16 cellular contexts compared by ENCODE assay signal in the genomic region with DNA sequence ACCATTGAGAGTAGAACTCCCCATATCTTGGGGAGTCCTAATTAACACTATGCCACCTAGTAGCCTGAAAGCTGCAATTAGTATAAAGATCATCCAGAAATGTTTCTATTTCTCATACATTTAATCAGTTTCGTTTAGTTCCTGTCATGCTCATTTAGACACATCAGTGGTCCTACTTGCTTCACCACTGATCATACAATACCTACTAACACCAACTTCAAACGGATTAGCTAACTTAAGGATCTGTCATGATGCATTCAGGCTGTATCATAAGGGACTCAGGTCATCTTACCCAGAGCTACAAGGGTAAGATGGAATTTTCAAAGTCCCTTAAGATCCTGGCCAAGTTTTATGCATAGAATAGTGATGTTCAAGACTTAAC. TPM values are rescaled to one million over a fixed set of nuclear protein-coding genes. Genes with fewer than 3 reads are reported as not detected.
A peak's percentile ranks its signal among the peaks of the same experiment; 100 is the strongest.
DNase-seq lines count a peak whose midpoint lies in the region; ATAC-seq and TF ChIP-seq lines count a peak whose summit lies in the region.
"Had no signal": no experiment of that assay in that cellular context is flagged by ENCODE, and none has a peak within 500 bp of the region (broad histone marks: within the 10 kb centered on the region; RNA-seq: fewer than 3 reads in every experiment).

No MANE protein-coding gene starts in this region.

- ATAC-seq in activated T-cell treated with anti-CD3 and anti-CD28 coated beads, Interleukin-2, amount 50 U/mL, for 4 hours = peak; percentile 4 to 11
- no peak for ATAC-seq in activated naive CD8-positive, alpha-beta T cell treated with anti-CD3 and anti-CD28 coated beads, Interleukin-2, amount 10 ng/mL, durations not matched to agents 7 days and 5 days (ENCODE audit: low read depth)
- ATAC-seq in GM19023 (IDR thresholded peaks at IDR 0.05; ENCODE audit: unreplicated experiment) = no peak
- ATAC-seq in heart left ventricle = no peak
- ATAC-seq: gastrocnemius medialis, PC-3 had no signal

- POLR2A ChIA-PET in activated naive CD8-positive, alpha-beta T cell treated with anti-CD3 and anti-CD28 coated beads, Interleukin-2, amount 10 ng/mL, durations not matched to agents 7 days and 5 days (lab: Charles Lee) = interaction anchor here (1.5 kb wide), 1 partner anchor 10 kb away, joined by 8 read pairs; no protein-coding TSS in a partner anchor

- peaks cover 66% of the 10 kb centered on the region for H3K4me1 Mint-ChIP-seq in activated T-cell treated with anti-CD3 and anti-CD28 coated beads, Interleukin-2, amount 50 U/mL, for 4 hours (ENCODE audit: low read depth)
- peaks cover 60% of the 10 kb centered on the region for H3K4me1 Mint-ChIP-seq in activated naive CD8-positive, alpha-beta T cell treated with anti-CD3 and anti-CD28 coated beads, Interleukin-2, amount 10 ng/mL, durations not matched to agents 7 days and 5 days
- peaks cover 32% of the 10 kb centered on the region for H3K4me1 Mint-ChIP-seq in progenitor cell of endocrine pancreas (ENCODE audit: low read depth)

- peaks cover 56% of the 10 kb centered on the region for H3K4me1 ChIP-seq in Karpas-422 (ENCODE audit: low read length)
- H3K4me1 ChIP-seq in heart left ventricle = peaks cover 0 to 70% (median 32%) of the 10 kb centered on the region in 12 donors

- intact Hi-C loops in heart left ventricle (cut with DNase I) = loop anchor here in 8 of 10 donors (1.0 to 10.0 kb wide), 7 partner anchors 14 to 427 kb away; partner anchors contain the start of gene HNRNPLL (in 2 of the 8)

- no peak overlapping the region for H3K4me3 Mint-ChIP-seq in activated T-cell treated with anti-CD3 and anti-CD28 coated beads, Interleukin-2, amount 50 U/mL, for 4 hours
- no peak overlapping the region for H3K4me3 Mint-ChIP-seq in activated naive CD8-positive, alpha-beta T cell treated with anti-CD3 and anti-CD28 coated beads, Interleukin-2, amount 10 ng/mL, durations not matched to agents 7 days and 5 days
- H3K4me3 Mint-ChIP-seq in progenitor cell of endocrine pancreas (ENCODE audit: low read depth) = no peak overlapping the region
- H3K4me3 Mint-ChIP-seq: H9 had no signal

- H3K9me2 ChIP-seq in Karpas-422 (replicated peaks; ENCODE audit: insufficient read depth, low read length) = no peaks in the 10 kb centered on the region

- TF ChIP-seq CTCF in progenitor cell of endocrine pancreas (IDR thresholded peaks at IDR 0.05; ENCODE audit: unreplicated experiment) (no peak), heart left ventricle (IDR thresholded peaks at IDR 0.05) (no peak)

- H3K9me3 Mint-ChIP-seq in activated T-cell treated with anti-CD3 and anti-CD28 coated beads, Interleukin-2, amount 50 U/mL, for 4 hours = no peaks in the 10 kb centered on the region
- H3K9me3 Mint-ChIP-seq in activated naive CD8-positive, alpha-beta T cell treated with anti-CD3 and anti-CD28 coated beads, Interleukin-2, amount 10 ng/mL, durations not matched to agents 7 days and 5 days = no peaks in the 10 kb centered on the region
- peaks cover 4% of the 10 kb centered on the region for H3K9me3 Mint-ChIP-seq in progenitor cell of endocrine pancreas (ENCODE audit: low read depth)

- peaks cover 64% of the 10 kb centered on the region for H3K36me3 ChIP-seq in Karpas-422 (ENCODE audit: insufficient read depth, low read length)
- H3K36me3 ChIP-seq in heart left ventricle = peaks cover 0 to 89% (median 71%) of the 10 kb centered on the region in 9 donors

- no peak overlapping the region for H2AFZ ChIP-seq in Karpas-422 (ENCODE audit: low read length)

- no peak overlapping the region for H3K4me2 ChIP-seq in Karpas-422 (ENCODE audit: low read depth, low read length, poor library complexity, severe bottlenecking)

- no peak overlapping the region for H3K9ac ChIP-seq in Karpas-422 (ENCODE audit: low read length)

- peaks cover 60% of the 10 kb centered on the region for H3K36me3 Mint-ChIP-seq in activated T-cell treated with anti-CD3 and anti-CD28 coated beads, Interleukin-2, amount 50 U/mL, for 4 hours (ENCODE audit: insufficient read depth)
- peaks cover 51% of the 10 kb centered on the region for H3K36me3 Mint-ChIP-seq in activated naive CD8-positive, alpha-beta T cell treated with anti-CD3 and anti-CD28 coated beads, Interleukin-2, amount 10 ng/mL, durations not matched to agents 7 days and 5 days
- peaks cover 58% of the 10 kb centered on the region for H3K36me3 Mint-ChIP-seq in progenitor cell of endocrine pancreas (ENCODE audit: insufficient read depth)

- H3K27me3 Mint-ChIP-seq in activated T-cell treated with anti-CD3 and anti-CD28 coated beads, Interleukin-2, amount 50 U/mL, for 4 hours (ENCODE audit: low read depth) = no peaks in the 10 kb centered on the region
- no peaks in the 10 kb centered on the region for H3K27me3 Mint-ChIP-seq in activated naive CD8-positive, alpha-beta T cell treated with anti-CD3 and anti-CD28 coated beads, Interleukin-2, amount 10 ng/mL, durations not matched to agents 7 days and 5 days
- no peaks in the 10 kb centered on the region for H3K27me3 Mint-ChIP-seq in progenitor cell of endocrine pancreas

- H4K20me1 ChIP-seq in Karpas-422 (ENCODE audit: insufficient read depth, low read depth, low read length) = peaks cover 44% of the 10 kb centered on the region

- 28 to 43% (median 30%) methylated on average over 2 of the region's 2 CpGs for WGBS in heart left ventricle, 4 donors

- H3K27ac ChIP-seq in Karpas-422 (ENCODE audit: low read length) (peak overlapping the region; percentile 20; the same call in 1 of the 2 replicates), heart left ventricle (peak overlapping the region in 1 of 12 donors; percentile 36)
- H3K27ac ChIP-seq: epithelial cell of prostate had no signal

- DNase-seq in activated T-cell treated with anti-CD3 and anti-CD28 coated beads, Interleukin-2, amount 50 U/mL, for 4 hours = no peak
- DNase-seq in activated T-cell treated with anti-CD3 and anti-CD28 coated beads for 4 hours (no peak), Karpas-422 (no peak), progenitor cell of endocrine pancreas (ENCODE audit: low spot score, unreplicated experiment) (no peak), heart left ventricle (no peak)
- no peak for DNase-seq in activated naive CD8-positive, alpha-beta T cell treated with anti-CD3 and anti-CD28 coated beads, Interleukin-2, amount 10 ng/mL, durations not matched to agents 7 days and 5 days
- no peak for DNase-seq in stimulated activated naive CD4-positive, alpha-beta T cell (lab: John Stamatoyannopoulos, UW)
- DNase-seq: amniotic stem cell, Calu3, gastrocnemius medialis, H9, NCI-H2107, PC-3, upper lobe of left lung had no signal

- H3K27me3 ChIP-seq in Karpas-422 (ENCODE audit: low read length) = no peaks in the 10 kb centered on the region
- H3K27me3 ChIP-seq in heart left ventricle = no peaks in the 10 kb centered on the region
- H3K27me3 ChIP-seq: gastrocnemius medialis, upper lobe of left lung had no signal

- no peak overlapping the region for H3K4me3 ChIP-seq in Karpas-422 (ENCODE audit: low read length)
- no peak overlapping the region for H3K4me3 ChIP-seq in heart left ventricle
- H3K4me3 ChIP-seq: gastrocnemius medialis, upper lobe of left lung had no signal

- peaks cover 37% of the 10 kb centered on the region for H3K79me2 ChIP-seq in Karpas-422 (ENCODE audit: low read length)

- H3K9me3 ChIP-seq in Karpas-422 (ENCODE audit: low read length) (no peaks in the 10 kb centered on the region), heart left ventricle (peaks cover 0 to 2% (median 0%) of the 10 kb centered on the region in 12 donors)
- H3K9me3 ChIP-seq: gastrocnemius medialis, upper lobe of left lung had no signal

- TF ChIP-seq POLR2A in heart left ventricle (IDR thresholded peaks at IDR 0.05) = no peak

- peak overlapping the region; percentile 14 for H3K27ac Mint-ChIP-seq in activated naive CD8-positive, alpha-beta T cell treated with anti-CD3 and anti-CD28 coated beads, Interleukin-2, amount 10 ng/mL, durations not matched to agents 7 days and 5 days
- H3K27ac Mint-ChIP-seq in progenitor cell of endocrine pancreas = peak overlapping the region; percentile 24

RNA-seq across cellular contexts. Expression of gene SRSF7, which starts 6.8 kb away (rescaled TPM):
- total RNA-seq in activated T-cell treated with anti-CD3 and anti-CD28 coated beads, Interleukin-2, amount 50 U/mL, for 4 hours = 100 to 1,000 TPM; 431 to 454 (median 451) TPM
- 154 and 176 TPM in 2 replicates for total RNA-seq in Karpas-422 (2014; rRNA removed; shearing (Covaris generic); ENCODE audit: low replicate concordance)
- total RNA-seq in activated naive CD8-positive, alpha-beta T cell treated with anti-CD3 and anti-CD28 coated beads, Interleukin-2, amount 10 ng/mL, durations not matched to agents 7 days and 5 days = 100 to 1,000 TPM; 315 to 318 TPM
- total RNA-seq in progenitor cell of endocrine pancreas = 258 TPM in 2 replicates
- 10 to 100 TPM; 28.1 to 75.0 (median 43.9) TPM for total RNA-seq in heart left ventricle
- 100 to 1,000 TPM in 1 of 2 donors, 10 to 100 TPM in 1; 42.2 to 101 TPM for polyA plus RNA-seq in heart left ventricle

RNA-seq across cellular contexts. Expression of gene GEMIN6, which starts 33.6 kb away (rescaled TPM):
- total RNA-seq in activated T-cell treated with anti-CD3 and anti-CD28 coated beads, Interleukin-2, amount 50 U/mL, for 4 hours = 10 to 100 TPM; 34.2 to 45.7 (median 39.3) TPM
- 16.2 and 20.1 TPM in 2 replicates for total RNA-seq in Karpas-422 (2014; rRNA removed; shearing (Covaris generic); ENCODE audit: low replicate concordance)
- total RNA-seq in activated naive CD8-positive, alpha-beta T cell treated with anti-CD3 and anti-CD28 coated beads, Interleukin-2, amount 10 ng/mL, durations not matched to agents 7 days and 5 days = 10 to 100 TPM; 15.2 to 16.1 TPM
- total RNA-seq in progenitor cell of endocrine pancreas (16.3 and 17.5 TPM in 2 replicates), heart left ventricle (1 to 10 TPM; 4.0 to 9.8 (median 7.2) TPM)
- polyA plus RNA-seq in heart left ventricle = 1 to 10 TPM; 6.8 to 9.0 TPM

Comparison
In these comparisons a context has a peak if more than half of its experiments do, and no peak if none do; other contexts are left out.
1. ATAC-seq: peak in activated T-cell treated with anti-CD3 and anti-CD28 coated beads, Interleukin-2, amount 50 U/mL, for 4 hours (2 of 2); none in activated naive CD8-positive, alpha-beta T cell treated with anti-CD3 and anti-CD28 coated beads, Interleukin-2, amount 10 ng/mL, durations not matched to agents 7 days and 5 days (single experiment), GM19023 (single experiment) and heart left ventricle (0 of 4).